In the genomic region with DNA sequence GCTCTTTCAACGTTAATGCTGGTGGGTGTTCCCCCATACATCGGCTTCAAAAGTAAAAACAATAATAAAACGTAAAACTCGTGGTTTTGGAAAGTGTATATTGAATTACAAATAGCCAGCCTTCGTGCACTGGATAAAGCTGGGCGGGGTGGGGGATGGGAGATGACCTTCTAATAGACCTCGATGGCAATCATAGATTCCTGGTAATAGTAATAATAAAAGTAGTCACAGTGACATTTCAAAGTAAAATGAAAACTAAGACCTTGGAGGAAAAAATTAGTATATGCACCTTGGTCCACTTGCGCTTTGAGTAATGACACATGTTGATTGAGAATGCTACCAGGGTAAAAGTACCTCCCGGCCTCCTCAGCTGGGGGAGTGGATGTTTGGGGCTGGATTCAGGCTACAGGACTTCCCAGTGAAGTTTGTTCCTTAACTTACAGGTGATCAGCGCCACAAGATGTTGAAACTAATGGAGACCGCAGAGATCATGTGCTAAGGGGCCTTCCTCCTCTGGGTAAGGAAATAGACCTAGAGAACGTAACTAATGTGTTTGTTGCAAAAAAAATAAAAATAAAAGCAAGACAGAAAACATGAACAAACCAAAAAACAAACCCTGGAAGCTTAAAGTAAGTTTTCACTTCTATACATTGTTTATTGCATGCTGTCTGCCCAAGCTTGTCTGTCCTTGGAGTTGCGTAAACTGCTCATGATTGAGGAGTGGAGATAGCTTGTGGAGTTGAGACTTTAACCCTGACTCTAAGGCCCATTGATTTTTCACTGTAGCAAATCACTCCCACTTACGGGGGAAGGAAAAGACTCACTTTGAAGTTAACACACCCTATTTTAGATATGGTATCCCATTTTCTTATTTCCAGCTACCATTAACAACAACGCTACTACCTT, we compare ENCODE assay signal across 8 cellular contexts. TPM values are rescaled to one million over a fixed set of nuclear protein-coding genes. Genes with fewer than 3 reads are reported as not detected.
A peak's percentile ranks its signal among the peaks of the same experiment; 100 is the strongest.
DNase-seq lines count a peak whose midpoint lies in the region; TF ChIP-seq lines count a peak whose summit lies in the region.

No MANE protein-coding gene starts in this region.

- no peaks in the 10 kb centered on the region for H3K27me3 ChIP-seq in SJSA1 (replicated peaks)

- H3K36me3 ChIP-seq in SJSA1, result peaks cover 9% of the 10 kb centered on the region

- peaks cover 54% of the 10 kb centered on the region for H3K4me1 ChIP-seq in SJSA1 (replicated peaks)

- TF ChIP-seq POLR2A in erythroblast (IDR thresholded peaks at IDR 0.05; ENCODE audit: low read length), result no peak

- peak overlapping the region; percentile 64 for H3K27ac ChIP-seq in SJSA1

- CTCF ChIA-PET in HEK293T (lab: Yijun Ruan, JAX), result interaction anchor here (0.7 kb wide), 1 partner anchor 53 kb away, joined by 3 read pairs; no protein-coding TSS in a partner anchor

- DNase-seq in GM12864 (ENCODE audit: low read depth) (no peak), SJSA1 (ENCODE audit: low read depth in 1 of 2, low spot score in 2 of 2) (no peak), foreskin fibroblast (no peak), renal cortical epithelial cell (ENCODE audit: low read depth) (peak; percentile 27), NOMO-1 treated with DMSO at 0.1 percent for 48 hours (lab: John Stamatoyannopoulos, UW; ENCODE audit: unreplicated experiment) (no peak), erythroblast (lab: John Stamatoyannopoulos, UW) (no peak), HEK293T (ENCODE audit: extremely low spot score) (no peak)
- no peak for DNase-seq in stimulated activated CD4-positive, alpha-beta T cell treated with anti-CD3 and anti-CD28 coated beads, Interleukin-12 subunit alpha, Interleukin-12 subunit beta, amount 100 ng/mL, for 4 hours

- H3K9me3 ChIP-seq in SJSA1 (replicated peaks), result no peaks in the 10 kb centered on the region

- POLR2A ChIA-PET in HEK293T (lab: Yijun Ruan, JAX), result interaction anchor here (0.6 to 2.4 kb wide), 6 partner anchors 12 to 164 kb away, joined by 3 to 15 read pairs (median 3); no protein-coding TSS in a partner anchor

- H3K4me3 ChIP-seq in GM12864 (ENCODE audit: low read depth, low read length), result peak overlapping the region; percentile 77; the same call in 1 of the 2 replicates
- H3K4me3 ChIP-seq in SJSA1, result peak overlapping the region; percentile 80
- H3K4me3 ChIP-seq in foreskin fibroblast (ENCODE audit: low read depth in 1 of 2, low read length in 2 of 2), result peak overlapping the region; percentile 69 to 94

- TF ChIP-seq CTCF in GM12864 (IDR thresholded peaks at IDR 0.05; ENCODE audit: low read depth, low read length, missing control alignments), result no peak
- TF ChIP-seq CTCF in foreskin fibroblast (IDR thresholded peaks at IDR 0.05; ENCODE audit: low read depth, low read length), result no peak

TF ChIP-seq in HEK293T, 16 proteins besides CTCF, POLR2A, EP300 and RAD21:
- TF ChIP-seq FOXK2 (IDR thresholded peaks at IDR 0.05) (no peak), ELF4 (IDR thresholded peaks at IDR 0.05) (no peak), NFRKB (IDR thresholded peaks at IDR 0.05) (no peak), LEF1 (IDR thresholded peaks at IDR 0.05; ENCODE audit: borderline replicate concordance) (no peak), CTBP1 (IDR thresholded peaks at IDR 0.05; ENCODE audit: borderline replicate concordance) (no peak), SP1 (IDR thresholded peaks at IDR 0.05) (no peak), ZNF384 (IDR thresholded peaks at IDR 0.05) (no peak), SUZ12 (IDR thresholded peaks at IDR 0.05) (no peak), TARDBP (IDR thresholded peaks at IDR 0.05) (no peak), FOXA1 (IDR thresholded peaks at IDR 0.05) (no peak), L3MBTL2 (conservative IDR thresholded peaks at IDR 0.05) (no peak), HDGF (IDR thresholded peaks at IDR 0.05; ENCODE audit: borderline replicate concordance) (no peak), ARNT (IDR thresholded peaks at IDR 0.05) (no peak), BHLHE40 (IDR thresholded peaks at IDR 0.05; ENCODE audit: borderline replicate concordance) (no peak), FOXM1 (IDR thresholded peaks at IDR 0.05; ENCODE audit: borderline replicate concordance) (no peak)
- TF ChIP-seq, protein P1, sequence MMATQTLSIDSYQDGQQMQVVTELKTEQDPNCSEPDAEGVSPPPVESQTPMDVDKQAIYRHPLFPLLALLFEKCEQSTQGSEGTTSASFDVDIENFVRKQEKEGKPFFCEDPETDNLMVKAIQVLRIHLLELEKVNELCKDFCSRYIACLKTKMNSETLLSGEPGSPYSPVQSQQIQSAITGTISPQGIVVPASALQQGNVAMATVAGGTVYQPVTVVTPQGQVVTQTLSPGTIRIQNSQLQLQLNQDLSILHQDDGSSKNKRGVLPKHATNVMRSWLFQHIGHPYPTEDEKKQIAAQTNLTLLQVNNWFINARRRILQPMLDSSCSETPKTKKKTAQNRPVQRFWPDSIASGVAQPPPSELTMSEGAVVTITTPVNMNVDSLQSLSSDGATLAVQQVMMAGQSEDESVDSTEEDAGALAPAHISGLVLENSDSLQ (IDR thresholded peaks at IDR 0.05), result no peak

RNA-seq across cellular contexts. Expression of gene LRIG3, which starts 0.9 kb away (rescaled TPM):
- 30.6 and 51.8 TPM in 2 replicates for total RNA-seq in SJSA1 (2014; rRNA removed; shearing (Covaris generic))
- total RNA-seq in renal cortical epithelial cell, result 57.4 and 70.8 TPM in 2 replicates
